8 cellular contexts compared by ENCODE assay signal in genomic region chr21:41133896-41134522, GRCh38. TPM values are rescaled to one million over a fixed set of nuclear protein-coding genes. Genes with fewer than 3 reads are reported as not detected.
DNase-seq lines count a peak whose midpoint lies in the region; ATAC-seq and TF ChIP-seq lines count a peak whose summit lies in the region.

No MANE protein-coding gene starts in this region.

- no peaks in the 10 kb centered on the region for H3K36me3 ChIP-seq in MM.1S (replicated peaks; ENCODE audit: insufficient read depth, low read length)

- CTCF ChIA-PET in T-cell (lab: Charles Lee), result no interaction called here
- CTCF ChIA-PET in activated CD8-positive, alpha-beta T cell treated with anti-CD3 and anti-CD28 coated beads for 36 hours (lab: Charles Lee), result interaction anchor here (0.7 to 1.5 kb wide), 5 partner anchors 12 to 747 kb away, joined by 3 to 5 read pairs (median 3); no protein-coding TSS in a partner anchor

- peaks cover 8 to 11% of the 10 kb centered on the region in 2 donors for H3K27me3 Mint-ChIP-seq in T-cell
- peaks cover 5% of the 10 kb centered on the region for H3K27me3 Mint-ChIP-seq in activated CD8-positive, alpha-beta T cell treated with anti-CD3 and anti-CD28 coated beads for 36 hours

- no peaks in the 10 kb centered on the region for H3K27me3 ChIP-seq in MM.1S (replicated peaks; ENCODE audit: insufficient read depth, low read length)

- no peaks in the 10 kb centered on the region for H3K4me1 ChIP-seq in MM.1S (ENCODE audit: low read length)

- H3K36me3 Mint-ChIP-seq in T-cell, result no peaks in the 10 kb centered on the region
- no peaks in the 10 kb centered on the region for H3K36me3 Mint-ChIP-seq in activated CD8-positive, alpha-beta T cell treated with anti-CD3 and anti-CD28 coated beads for 36 hours (ENCODE audit: low read depth)

- no peak overlapping the region for H2AFZ ChIP-seq in MM.1S (ENCODE audit: low read length)

- no peaks in the 10 kb centered on the region for H3F3A ChIP-seq in MM.1S (ENCODE audit: insufficient read depth, low read length)

- H3K9me2 ChIP-seq in MM.1S (replicated peaks; ENCODE audit: insufficient read depth, low read length), result no peaks in the 10 kb centered on the region

- no peaks in the 10 kb centered on the region for H4K20me1 ChIP-seq in MM.1S (ENCODE audit: insufficient read depth, low read length)

- intact Hi-C loops in activated CD8-positive, alpha-beta T cell treated with anti-CD3 and anti-CD28 coated beads for 36 hours (cut with micrococcal nuclease), result no loop called here

- H3K9me3 ChIP-seq in MM.1S (replicated peaks; ENCODE audit: insufficient read depth, low read length), result no peaks in the 10 kb centered on the region

- no peaks in the 10 kb centered on the region for H3K79me2 ChIP-seq in MM.1S (ENCODE audit: low read length)

- DNase-seq in GM10266 (ENCODE audit: extremely low spot score), result peak; percentile 50
- peak; percentile 59 for DNase-seq in MM.1S
- peak; percentile 48 for DNase-seq in astrocyte of the hippocampus (ENCODE audit: low read depth, low spot score)
- DNase-seq in left kidney (ENCODE audit: low read depth, low spot score), result peak; percentile 63
- DNase-seq in T-cell, result no peak
- DNase-seq in stimulated activated CD4-positive, alpha-beta T cell treated with anti-CD3 and anti-CD28 coated beads, Interleukin-4, amount 100 ng/mL, for 24 hours, result no peak
- no peak for DNase-seq in activated CD8-positive, alpha-beta T cell treated with anti-CD3 and anti-CD28 coated beads for 36 hours

- peaks cover 4 to 5% (median 5%) of the 10 kb centered on the region in 3 donors for H3K9me3 Mint-ChIP-seq in T-cell
- H3K9me3 Mint-ChIP-seq in activated CD8-positive, alpha-beta T cell treated with anti-CD3 and anti-CD28 coated beads for 36 hours, result peaks cover under 1% of the 10 kb centered on the region

- ATAC-seq in GM21723 (IDR thresholded peaks at IDR 0.05; ENCODE audit: unreplicated experiment), result no peak
- no peak for ATAC-seq in T-cell (replicated peaks in 1 of 4)
- no peak for ATAC-seq in activated CD8-positive, alpha-beta T cell treated with anti-CD3 and anti-CD28 coated beads for 36 hours

- TF ChIP-seq CTCF in GM10266 (IDR thresholded peaks at IDR 0.05; ENCODE audit: control insufficient read depth, insufficient read depth, low read depth, missing control alignments) (peak; percentile 59), MM.1S (IDR thresholded peaks at IDR 0.05; ENCODE audit: low read length) (peak; percentile 85)
- no peak for TF ChIP-seq CTCF in activated CD8-positive, alpha-beta T cell treated with anti-CD3 and anti-CD28 coated beads for 36 hours (IDR thresholded peaks at IDR 0.05)

- H3K4me3 ChIP-seq in MM.1S (ENCODE audit: low read length), result no peak overlapping the region

- H3K4me2 ChIP-seq in MM.1S (ENCODE audit: low read depth, low read length), result no peak overlapping the region

- H3K4me1 Mint-ChIP-seq in T-cell, result no peaks in the 10 kb centered on the region
- H3K4me1 Mint-ChIP-seq in activated CD8-positive, alpha-beta T cell treated with anti-CD3 and anti-CD28 coated beads for 36 hours (ENCODE audit: low read depth), result no peaks in the 10 kb centered on the region

- H3K27ac ChIP-seq in MM.1S (ENCODE audit: low read length), result no peak overlapping the region

- H3K4me3 Mint-ChIP-seq in T-cell, result no peak overlapping the region
- H3K4me3 Mint-ChIP-seq in activated CD8-positive, alpha-beta T cell treated with anti-CD3 and anti-CD28 coated beads for 36 hours, result no peak overlapping the region

- no peak overlapping the region for H3K27ac Mint-ChIP-seq in T-cell
- no peak overlapping the region for H3K27ac Mint-ChIP-seq in activated CD8-positive, alpha-beta T cell treated with anti-CD3 and anti-CD28 coated beads for 36 hours

- no peak overlapping the region for H3K9ac ChIP-seq in MM.1S (ENCODE audit: low read length)

- POLR2A ChIA-PET in T-cell (lab: Charles Lee), result no interaction called here
- POLR2A ChIA-PET in activated CD8-positive, alpha-beta T cell treated with anti-CD3 and anti-CD28 coated beads for 36 hours (lab: Charles Lee), result no interaction called here

RNA-seq across cellular contexts. Expression of gene BACE2, which starts 34.0 kb away (rescaled TPM):
- total RNA-seq in T-cell, result 1 to 10 TPM in 1 of 5 donors, under 1 TPM in 4; 0.30 to 1.1 (median 0.68) TPM
- 1 to 10 TPM; 1.1 to 2.0 TPM for total RNA-seq in activated CD8-positive, alpha-beta T cell treated with anti-CD3 and anti-CD28 coated beads for 36 hours

Comparison
In these comparisons a context has a peak if more than half of its experiments do, and no peak if none do; other contexts are left out.
1. DNase-seq: peak in GM10266 (single experiment), MM.1S (single experiment), astrocyte of the hippocampus (single experiment) and left kidney (single experiment); none in T-cell (0 of 34), stimulated activated CD4-positive, alpha-beta T cell treated with anti-CD3 and anti-CD28 coated beads, Interleukin-4, amount 100 ng/mL, for 24 hours (single experiment) and activated CD8-positive, alpha-beta T cell treated with anti-CD3 and anti-CD28 coated beads for 36 hours (single experiment).